Comparison of ENCODE assay signal across 16 cellular contexts in the genomic region with DNA sequence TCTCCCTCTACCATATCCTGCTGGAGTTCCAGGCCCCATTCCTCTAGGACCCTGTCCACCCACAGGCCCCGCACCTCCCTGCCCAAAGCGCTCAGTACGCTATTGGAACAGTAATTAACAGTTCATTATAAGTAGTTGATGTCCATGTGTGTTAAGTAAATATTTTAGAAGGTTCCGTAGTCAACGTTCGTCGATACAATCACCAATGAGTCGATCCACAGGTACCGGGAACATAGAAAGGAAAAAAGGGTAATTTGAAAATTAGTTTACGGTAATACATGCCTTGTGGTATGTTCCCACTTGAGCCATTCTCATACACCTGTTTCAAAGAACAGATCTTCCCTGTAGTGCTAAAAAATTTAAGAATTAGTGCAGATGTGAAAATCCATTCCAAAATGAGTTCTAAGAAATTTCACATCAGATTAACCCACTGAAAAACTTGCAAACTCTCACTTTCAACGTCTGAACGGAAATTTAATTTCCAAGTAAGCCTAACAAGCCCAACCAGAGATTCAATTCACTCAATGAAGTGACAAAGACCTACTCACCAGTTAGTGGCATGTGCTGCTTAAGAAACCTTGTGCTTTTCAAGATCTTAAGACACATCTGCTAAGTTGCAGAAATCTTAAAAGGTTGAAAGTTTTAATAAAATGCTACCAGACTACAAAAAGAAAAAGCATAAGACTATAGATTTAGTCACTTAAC. TPM values are rescaled to one million over a fixed set of nuclear protein-coding genes. Genes with fewer than 3 reads are reported as not detected.
DNase-seq lines count a peak whose midpoint lies in the region; ATAC-seq, FAIRE-seq and TF ChIP-seq lines count a peak whose summit lies in the region.
"Had no signal": no experiment of that assay in that cellular context is flagged by ENCODE, and none has a peak within 500 bp of the region (broad histone marks: within the 10 kb centered on the region; RNA-seq: fewer than 3 reads in every experiment).

No MANE protein-coding gene starts in this region.

- no peak for TF ChIP-seq RAD21 in HepG2 (CRISPR knock-in tag; IDR thresholded peaks at IDR 0.05)

- H3K36me3 Mint-ChIP-seq in activated T-helper 17 cell treated with anti-CD3 and anti-CD28 coated beads, Interleukin-2, amount 50 U/mL, for 72 hours (ENCODE audit: low read depth): peaks cover 100% of the 10 kb centered on the region
- H3K36me3 Mint-ChIP-seq in glutamatergic neuron (ENCODE audit: unreplicated experiment): peaks cover 12% of the 10 kb centered on the region

- H3K4me2 ChIP-seq in HepG2 (ENCODE audit: low read depth, low read length): no peak overlapping the region

- H3K4me1 ChIP-seq in HepG2 (ENCODE audit: insufficient read depth, low read length) (peaks cover 100% of the 10 kb centered on the region), right lobe of liver (peaks cover 0 to 80% (median 32%) of the 10 kb centered on the region in 4 donors)

- no peak overlapping the region for H3K27ac ChIP-seq in HepG2 (ENCODE audit: extremely low read length, insufficient read depth, low read length)
- H3K27ac ChIP-seq in right lobe of liver: no peak overlapping the region
- H3K27ac ChIP-seq: esophagus squamous epithelium, heart right ventricle had no signal

- WGBS in HepG2 (ENCODE audit: low lambda C conversion rate): 95% methylated on average over 12 of the region's 12 CpGs
- WGBS in right lobe of liver (ENCODE audit: insufficient coverage, low coverage, low lambda C conversion rate, missing lambda C conversion rate): 72% methylated on average over 12 of the region's 12 CpGs

- H3K36me3 ChIP-seq in HepG2 (replicated peaks in 1 of 2; ENCODE audit: control insufficient read depth in 1 of 2, insufficient read depth in 2 of 2, low read length in 2 of 2) (peaks cover 37 to 82% of the 10 kb centered on the region in 2 experiments), right lobe of liver (peaks cover 25 to 100% (median 59%) of the 10 kb centered on the region in 4 donors)

- peak overlapping the region; percentile 91 for H3K4me3 Mint-ChIP-seq in activated T-helper 17 cell treated with anti-CD3 and anti-CD28 coated beads, Interleukin-2, amount 50 U/mL, for 72 hours
- peak overlapping the region; percentile 41 for H3K4me3 Mint-ChIP-seq in glutamatergic neuron (ENCODE audit: unreplicated experiment)

- POLR2A ChIA-PET in HepG2 (lab: Yijun Ruan, JAX): interaction anchor here (0.7 kb wide), 1 partner anchor 8 kb away, joined by 3 read pairs; a partner anchor contains a TSS

- H2AFZ ChIP-seq in HepG2 (ENCODE audit: low read length): no peak overlapping the region

- H4K20me1 ChIP-seq in HepG2 (ENCODE audit: insufficient read depth, low read length): peaks cover 98% of the 10 kb centered on the region

- H3K9me3 Mint-ChIP-seq in activated T-helper 17 cell treated with anti-CD3 and anti-CD28 coated beads, Interleukin-2, amount 50 U/mL, for 72 hours: no peaks in the 10 kb centered on the region
- H3K9me3 Mint-ChIP-seq in glutamatergic neuron (ENCODE audit: unreplicated experiment): peaks cover 8% of the 10 kb centered on the region

- BruUV-seq in HepG2 (replicated peaks; lab: Mats Ljungman, UMichigan): no TSS peak

- H3K4me3 ChIP-seq in HepG2 (replicated peaks in 1 of 3; ENCODE audit: insufficient read depth in 1 of 3, low read depth in 2 of 3, low read length in 3 of 3) (no peak overlapping the region), right lobe of liver (no peak overlapping the region)
- H3K4me3 ChIP-seq: esophagus squamous epithelium, heart right ventricle had no signal

- TF ChIP-seq POLR2A in HepG2 (IDR thresholded peaks at IDR 0.05; ENCODE audit: insufficient read depth in 1 of 2, low read depth in 2 of 2, low read length in 2 of 2) (no peak), right lobe of liver (IDR thresholded peaks at IDR 0.05) (no peak)

- DNase-seq in HepG2 (ENCODE audit: low spot score) (no peak), right lobe of liver (no peak), glutamatergic neuron (no peak), NCI-H2107 (lab: John Stamatoyannopoulos, UW) (no peak), germinal center (ENCODE audit: low spot score) (no peak), dedifferentiated amniotic fluid mesenchymal stem cell (ENCODE audit: extremely low spot score) (no peak)
- DNase-seq: DMS 273 treated with DMSO at 0.1 percent for 48 hours, esophagus squamous epithelium, heart right ventricle, islet precursor cell, NCI-H187 treated with DMSO at 0.1 percent for 48 hours, NCI-H524, SHP77 treated with DMSO at 0.1 percent for 48 hours, T-helper 9 cell had no signal

- no peak for ATAC-seq in HepG2
- no peak for ATAC-seq in right lobe of liver
- no peak for ATAC-seq in activated T-helper 17 cell treated with anti-CD3 and anti-CD28 coated beads, Interleukin-2, amount 50 U/mL, for 72 hours (replicated peaks)
- no peak for ATAC-seq in GM21526 (IDR thresholded peaks at IDR 0.05; ENCODE audit: low FRiP score, unreplicated experiment)
- ATAC-seq: heart right ventricle had no signal

- TF ChIP-seq CTCF in HepG2 (CRISPR knock-in tag; IDR thresholded peaks at IDR 0.05) (no peak), right lobe of liver (IDR thresholded peaks at IDR 0.05) (no peak), glutamatergic neuron (IDR thresholded peaks at IDR 0.05; ENCODE audit: partially characterized antibody, unreplicated experiment) (no peak)

- peak overlapping the region; percentile 65 for H3K27ac Mint-ChIP-seq in activated T-helper 17 cell treated with anti-CD3 and anti-CD28 coated beads, Interleukin-2, amount 50 U/mL, for 72 hours
- peak overlapping the region; percentile 39 for H3K27ac Mint-ChIP-seq in glutamatergic neuron (ENCODE audit: unreplicated experiment)

- H3K27me3 Mint-ChIP-seq in activated T-helper 17 cell treated with anti-CD3 and anti-CD28 coated beads, Interleukin-2, amount 50 U/mL, for 72 hours: no peaks in the 10 kb centered on the region
- H3K27me3 Mint-ChIP-seq in glutamatergic neuron (ENCODE audit: unreplicated experiment): peaks cover 9% of the 10 kb centered on the region

- peaks cover 78% of the 10 kb centered on the region for H3K4me1 Mint-ChIP-seq in activated T-helper 17 cell treated with anti-CD3 and anti-CD28 coated beads, Interleukin-2, amount 50 U/mL, for 72 hours
- H3K4me1 Mint-ChIP-seq in glutamatergic neuron (ENCODE audit: low read depth, unreplicated experiment): peaks cover 39% of the 10 kb centered on the region

- no peaks in the 10 kb centered on the region for H3K27me3 ChIP-seq in HepG2 (ENCODE audit: control insufficient read depth in 1 of 2, insufficient read depth in 2 of 2, low read length in 2 of 2)
- no peaks in the 10 kb centered on the region for H3K27me3 ChIP-seq in right lobe of liver
- H3K27me3 ChIP-seq: esophagus squamous epithelium, heart right ventricle had no signal

- in situ Hi-C loops in HepG2 (cut with HindIII; ENCODE audit: extremely low pct_ligation_motif_present, low pct_unique_long_range_greater_than_20kb): no loop called here

- H3K9me3 ChIP-seq in HepG2 (ENCODE audit: low read length) (no peaks in the 10 kb centered on the region), right lobe of liver (no peaks in the 10 kb centered on the region)
- H3K9me3 ChIP-seq: esophagus squamous epithelium, heart right ventricle had no signal

- intact Hi-C loops in HepG2 (cut with micrococcal nuclease; ENCODE audit: unreplicated experiment) (no loop called here), right lobe of liver (cut with DNase I) (no loop called here)

- no peak overlapping the region for H3K9ac ChIP-seq in HepG2 (ENCODE audit: insufficient read depth, low read depth, low read length)

- no peak for TF ChIP-seq EP300 in HepG2 (IDR thresholded peaks at IDR 0.05; ENCODE audit: low read depth in 2 of 2, low read length in 2 of 2)
- no peak for TF ChIP-seq EP300 in HepG2 (CRISPR knock-in tag; IDR thresholded peaks at IDR 0.05; ENCODE audit: borderline replicate concordance)

- CTCF ChIA-PET in HepG2 (lab: Yijun Ruan, JAX; ENCODE audit: low intra/inter-chr PET ratio, low total read pairs): no interaction called here

- H3K79me2 ChIP-seq in HepG2 (ENCODE audit: insufficient read depth, low read length): peaks cover 94% of the 10 kb centered on the region

- FAIRE-seq in HepG2 (lab: Jason Lieb, UNC): no peak

TF ChIP-seq in HepG2, 621 proteins besides CTCF, POLR2A, EP300 and RAD21 (continues in another document):
- TF ChIP-seq PAWR (CRISPR knock-in tag; IDR thresholded peaks at IDR 0.05; ENCODE audit: borderline replicate concordance): no peak

RNA-seq across cellular contexts. Expression of a gene that starts 8.3 kb away (rescaled TPM):
- 260 and 292 TPM in 2 replicates for total RNA-seq in HepG2 (2016; rRNA removed; fragmentation: Illumina TruSeq; extraction: Trizol)
- total RNA-seq in HepG2 (2016; cell fraction: cytosol; rRNA removed; fragmentation: Illumina TruSeq; extraction: Trizol; ENCODE audit: low read depth): 54.6 and 65.9 TPM in 2 replicates
- 237 and 292 TPM in 2 replicates for total RNA-seq in HepG2 (2016; cell fraction: insoluble cytoplasmic fraction; rRNA removed; fragmentation: Illumina TruSeq; extraction: Trizol)
- total RNA-seq in HepG2 (2016; cell fraction: membrane; rRNA removed; fragmentation: Illumina TruSeq; extraction: Trizol): 101 and 132 TPM in 2 replicates
- 411 and 473 TPM in 2 replicates for total RNA-seq in HepG2 (2016; cell fraction: nucleus; rRNA removed; fragmentation: Illumina TruSeq; extraction: Trizol)
- 76.7 and 101 TPM in 2 replicates for polyA plus RNA-seq in HepG2 (2011; rRNA removed)
- polyA plus RNA-seq in HepG2 (2011; cell fraction: cytosol; rRNA removed): 18.6 and 20.5 TPM in 2 replicates
- 225 and 256 TPM in 2 replicates for polyA plus RNA-seq in HepG2 (2011; cell fraction: nucleus; rRNA removed)
- 145 and 183 TPM in 2 replicates for polyA plus RNA-seq in HepG2 (2012)
- 27.6 and 28.9 TPM in 2 replicates for polyA plus RNA-seq in HepG2 (2016; cell fraction: cytosol; fragmentation: Illumina TruSeq; extraction: Trizol; ENCODE audit: low read depth)
- 284 and 302 TPM in 2 replicates for polyA plus RNA-seq in HepG2 (2016; cell fraction: insoluble cytoplasmic fraction; fragmentation: Illumina TruSeq; extraction: Trizol; ENCODE audit: low read depth)
- polyA plus RNA-seq in HepG2 (2016; cell fraction: membrane; fragmentation: Illumina TruSeq; extraction: Trizol; ENCODE audit: low read depth): 44.6 and 59.5 TPM in 2 replicates
- 714 and 721 TPM in 2 replicates for polyA plus RNA-seq in HepG2 (2016; cell fraction: nucleus; fragmentation: Illumina TruSeq; extraction: Trizol; ENCODE audit: insufficient read depth, low read depth)
- 40.6 and 55.3 TPM in 2 replicates for polyA minus RNA-seq in HepG2 (2011; rRNA and poly(A)+ RNA removed; ENCODE audit: low replicate concordance)
- 27.8 and 30.1 TPM in 2 replicates for polyA minus RNA-seq in HepG2 (2011; cell fraction: cytosol; rRNA and poly(A)+ RNA removed)
- 397 and 453 TPM in 2 replicates for polyA minus RNA-seq in HepG2 (2011; cell fraction: nucleus; rRNA and poly(A)+ RNA removed)
- total RNA-seq in right lobe of liver: 10 to 100 TPM; 48.4 to 99.6 (median 73.2) TPM
- total RNA-seq in activated T-helper 17 cell treated with anti-CD3 and anti-CD28 coated beads, Interleukin-2, amount 50 U/mL, for 72 hours: 100 to 1,000 TPM; 228 to 318 TPM
- 458 TPM for total RNA-seq in glutamatergic neuron (ENCODE audit: unreplicated experiment)
